2 cellular contexts compared by ENCODE assay signal in genomic region chr3:171108066-171108465, GRCh38.
TF ChIP-seq lines count a peak whose summit lies in the region.

No MANE protein-coding gene starts in this region.

TF ChIP-seq in SK-N-SH, 30 proteins besides CTCF, POLR2A, EP300 and RAD21 (continued from another document):
- TF ChIP-seq POLR2AphosphoS5 (IDR thresholded peaks at IDR 0.05; ENCODE audit: low read depth, low read length) (no peak), JUND (IDR thresholded peaks at IDR 0.05) (0 out of 2 replicates have a peak, but pooled peaks have one; percentile 32), USF1 (IDR thresholded peaks at IDR 0.05; ENCODE audit: borderline replicate concordance, low read depth) (no peak), FOSL2 (IDR thresholded peaks at IDR 0.05; ENCODE audit: borderline replicate concordance, low read depth) (peak; percentile 33; the same call in 1 of the 2 replicates), NFIC (IDR thresholded peaks at IDR 0.05; ENCODE audit: borderline replicate concordance) (peak; percentile 37; the same call in 1 of the 2 replicates)

TF ChIP-seq in SK-N-SH treated with all-trans-retinoic acid at 6 μM for 48 hours, 23 proteins besides CTCF, POLR2A, EP300 and RAD21 (continued from another document):
- TF ChIP-seq CREB5 (CRISPR knock-in tag; IDR thresholded peaks at IDR 0.05; ENCODE audit: low read depth) (no peak), RARB (CRISPR knock-in tag; IDR thresholded peaks at IDR 0.05) (no peak), SNAI2 (CRISPR knock-in tag; IDR thresholded peaks at IDR 0.05) (no peak), POU6F1 (CRISPR knock-in tag; IDR thresholded peaks at IDR 0.05; ENCODE audit: borderline replicate concordance, low read depth) (no peak), TSHZ2 (CRISPR knock-in tag; IDR thresholded peaks at IDR 0.05) (no peak), ZC3H10 (CRISPR knock-in tag; IDR thresholded peaks at IDR 0.05) (no peak), ZNF8 (CRISPR knock-in tag; IDR thresholded peaks at IDR 0.05) (no peak), ZNF565 (CRISPR knock-in tag; conservative IDR thresholded peaks at IDR 0.05; ENCODE audit: low read depth) (no peak), CSDC2 (CRISPR knock-in tag; IDR thresholded peaks at IDR 0.05) (no peak)
